ENCODE assay signal across 28 cellular contexts in the genomic region with DNA sequence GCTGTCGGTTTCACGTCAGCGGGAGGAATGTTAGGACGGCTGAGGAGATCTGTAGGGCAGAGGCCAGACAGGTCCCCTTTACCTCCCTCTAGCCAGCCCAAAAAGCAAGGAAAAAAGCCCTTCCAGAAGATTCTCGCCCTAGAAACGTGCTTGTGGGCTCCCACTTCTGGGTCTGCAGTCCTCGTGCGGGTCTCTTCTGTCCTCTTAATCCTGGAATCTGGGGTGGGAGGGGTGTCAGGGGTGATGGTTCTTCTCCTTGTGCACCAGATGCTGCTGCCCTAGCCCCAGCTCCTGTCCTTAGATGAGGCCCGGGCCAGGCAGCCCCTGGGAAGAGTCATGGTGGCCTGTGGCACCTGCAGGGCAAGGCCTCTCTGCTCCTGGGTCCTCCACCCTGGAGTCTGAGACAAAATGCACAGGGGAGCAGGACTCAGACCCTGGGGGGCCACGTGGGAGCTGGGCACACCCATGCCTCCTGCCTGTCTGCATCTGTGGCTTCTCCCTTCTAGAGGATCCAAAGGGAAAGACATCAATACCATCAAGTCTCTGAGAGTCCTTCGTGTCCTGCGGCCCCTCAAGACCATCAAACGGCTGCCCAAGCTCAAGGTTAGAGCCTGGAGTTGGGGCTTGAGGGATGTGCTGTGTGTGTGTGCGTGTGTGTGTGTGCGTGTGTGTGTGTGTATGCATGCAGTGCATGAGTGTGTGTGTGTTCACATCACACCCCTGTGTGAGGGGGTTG.
DNase-seq lines count a peak whose midpoint lies in the region; ATAC-seq, FAIRE-seq and TF ChIP-seq lines count a peak whose summit lies in the region.
"Had no signal": no experiment of that assay in that cellular context is flagged by ENCODE, and none has a peak within 500 bp of the region (broad histone marks: within the 10 kb centered on the region; RNA-seq: fewer than 3 reads in every experiment).

No MANE protein-coding gene starts in this region.

- H3K36me3 Mint-ChIP-seq in CD14-positive monocyte: no peaks in the 10 kb centered on the region
- peaks cover 9% of the 10 kb centered on the region for H3K36me3 Mint-ChIP-seq in glutamatergic neuron (ENCODE audit: unreplicated experiment)
- H3K36me3 Mint-ChIP-seq: activated naive CD4-positive, alpha-beta T cell treated with anti-CD3 and anti-CD28 coated beads, Interleukin-2, amount 50 U/mL, for 24 hours; memory B cell; stimulated activated memory B cell treated with anti-CD40 and anti-IgM and Interleukin-4, amounts not matched to agents 10 μg/mL and 1 μg/mL and 100 μg/mL, for 72 hours had no signal

- CTCF ChIA-PET in HEK293 (lab: Yijun Ruan, JAX): interaction anchor here (0.7 to 1.0 kb wide), 2 partner anchors 10 to 15 kb away, joined by 3 to 5 read pairs; no protein-coding TSS in a partner anchor

- no peak for ATAC-seq in HG03342 (IDR thresholded peaks at IDR 0.05; ENCODE audit: unreplicated experiment)
- ATAC-seq in HG03175 (IDR thresholded peaks at IDR 0.05; ENCODE audit: unreplicated experiment): no peak
- ATAC-seq: activated CD8-positive, alpha-beta T cell treated with anti-CD3 and anti-CD28 coated beads, Interleukin-2, amount 10 ng/mL, durations not matched to agents 7 days and 5 days; activated T-cell treated with anti-CD3 and anti-CD28 coated beads, Interleukin-2, amount 50 U/mL, for 72 hours; stimulated activated memory B cell treated with anti-CD40 and anti-IgM and Interleukin-4, amounts not matched to agents 10 μg/mL and 1 μg/mL and 100 μg/mL, for 72 hours had no signal

- H3K27ac Mint-ChIP-seq in CD14-positive monocyte: no peak overlapping the region
- H3K27ac Mint-ChIP-seq in glutamatergic neuron (ENCODE audit: unreplicated experiment): no peak overlapping the region
- H3K27ac Mint-ChIP-seq: activated CD8-positive, alpha-beta T cell treated with anti-CD3 and anti-CD28 coated beads, Interleukin-2, amount 10 ng/mL, durations not matched to agents 7 days and 5 days; activated naive CD4-positive, alpha-beta T cell treated with anti-CD3 and anti-CD28 coated beads, Interleukin-2, amount 50 U/mL, for 24 hours; activated T-cell treated with anti-CD3 and anti-CD28 coated beads, Interleukin-2, amount 50 U/mL, for 72 hours; dendritic cell treated with granulocyte-macrophage colony-stimulating factor and Interleukin-4, amounts not matched to agents 40 ng/mL and 50 ng/mL, for 4 days; memory B cell; stimulated activated memory B cell treated with anti-CD40 and anti-IgM and Interleukin-4, amounts not matched to agents 10 μg/mL and 1 μg/mL and 100 μg/mL, for 72 hours had no signal

- no peak for TF ChIP-seq POLR2A in esophagus muscularis mucosa (IDR thresholded peaks at IDR 0.05; ENCODE audit: low read depth)
- TF ChIP-seq POLR2A in GM12892 (IDR thresholded peaks at IDR 0.05; ENCODE audit: low read depth, low read length): no peak

- DNase-seq in CD14-positive monocyte (ENCODE audit: low spot score) (peak; percentile 43), esophagus muscularis mucosa (ENCODE audit: extremely low spot score) (peak; percentile 88), posterior vena cava (ENCODE audit: low spot score) (peak; percentile 50), GM12892 (ENCODE audit: insufficient read length) (no peak), glutamatergic neuron (no peak)
- DNase-seq: activated CD4-positive, CD25-positive, alpha-beta regulatory T cell; activated CD8-positive, alpha-beta T cell treated with anti-CD3 and anti-CD28 coated beads, Interleukin-2, amount 10 ng/mL, durations not matched to agents 7 days and 5 days; activated T-cell treated with anti-CD3 and anti-CD28 coated beads, Interleukin-2, amount 50 U/mL, for 72 hours; C1 segment of cervical spinal cord; Calu3; kidney glomerular epithelial cell; NCI-H1417; NCI-H2107; NCI-H446; OCI-M1; retina; SHP77; stimulated activated CD4-positive, alpha-beta T cell treated with anti-CD3 and anti-CD28 coated beads, Interleukin-2, amount 100 ng/mL, for 48 hours had no signal

- intact Hi-C loops in CD14-positive monocyte (cut with micrococcal nuclease): no loop called here
- intact Hi-C loops in esophagus muscularis mucosa (cut with DNase I): no loop called here
- intact Hi-C loops in posterior vena cava (cut with DNase I): no loop called here

- H3K4me3 ChIP-seq in HEK293 (ENCODE audit: low read depth, low read length): no peak overlapping the region
- no peak overlapping the region for H3K4me3 ChIP-seq in esophagus muscularis mucosa
- H3K4me3 ChIP-seq: smooth muscle cell, suprapubic skin had no signal

- POLR2A ChIA-PET in HEK293 (lab: Yijun Ruan, JAX): no interaction called here

- H3K27ac ChIP-seq in HEK293 (ENCODE audit: extremely low read depth, low read depth, low read length) (no peak overlapping the region), esophagus muscularis mucosa (replicated peaks in 1 of 4) (no peak overlapping the region)
- H3K27ac ChIP-seq: suprapubic skin had no signal

- H3K4me1 ChIP-seq in HEK293 (ENCODE audit: control insufficient read depth, insufficient read depth, low read length) (no peaks in the 10 kb centered on the region), esophagus muscularis mucosa (no peaks in the 10 kb centered on the region)
- H3K4me1 ChIP-seq: suprapubic skin had no signal

- H3K9me3 ChIP-seq in HEK293 (ENCODE audit: control insufficient read depth, insufficient read depth, low read depth, low read length) (no peaks in the 10 kb centered on the region), esophagus muscularis mucosa (no peaks in the 10 kb centered on the region)
- H3K9me3 ChIP-seq: suprapubic skin had no signal

- 82% methylated on average over 13 of the region's 15 CpGs for WGBS in esophagus muscularis mucosa

- peaks cover 0 to 54% (median 0%) of the 10 kb centered on the region in 4 donors for H3K27me3 ChIP-seq in esophagus muscularis mucosa

- peaks cover 12 to 29% (median 13%) of the 10 kb centered on the region in 3 donors for H3K27me3 Mint-ChIP-seq in CD14-positive monocyte (ENCODE audit: low read depth in 3 of 3)
- H3K27me3 Mint-ChIP-seq in glutamatergic neuron (ENCODE audit: unreplicated experiment): peaks cover 8% of the 10 kb centered on the region

- H3K4me3 Mint-ChIP-seq in CD14-positive monocyte (peak overlapping the region in 1 of 2 donors; percentile 51), glutamatergic neuron (ENCODE audit: unreplicated experiment) (no peak overlapping the region)
- H3K4me3 Mint-ChIP-seq: activated CD8-positive, alpha-beta T cell treated with anti-CD3 and anti-CD28 coated beads, Interleukin-2, amount 10 ng/mL, durations not matched to agents 7 days and 5 days; activated naive CD4-positive, alpha-beta T cell treated with anti-CD3 and anti-CD28 coated beads, Interleukin-2, amount 50 U/mL, for 24 hours; activated T-cell treated with anti-CD3 and anti-CD28 coated beads, Interleukin-2, amount 50 U/mL, for 72 hours; dendritic cell treated with granulocyte-macrophage colony-stimulating factor and Interleukin-4, amounts not matched to agents 40 ng/mL and 50 ng/mL, for 4 days; memory B cell; stimulated activated memory B cell treated with anti-CD40 and anti-IgM and Interleukin-4, amounts not matched to agents 10 μg/mL and 1 μg/mL and 100 μg/mL, for 72 hours had no signal

- H3K9me3 Mint-ChIP-seq in CD14-positive monocyte: no peaks in the 10 kb centered on the region
- H3K9me3 Mint-ChIP-seq in glutamatergic neuron (ENCODE audit: unreplicated experiment): peaks cover 5% of the 10 kb centered on the region
- H3K9me3 Mint-ChIP-seq: activated naive CD4-positive, alpha-beta T cell treated with anti-CD3 and anti-CD28 coated beads, Interleukin-2, amount 50 U/mL, for 24 hours; activated T-cell treated with anti-CD3 and anti-CD28 coated beads, Interleukin-2, amount 50 U/mL, for 72 hours; dendritic cell treated with granulocyte-macrophage colony-stimulating factor and Interleukin-4, amounts not matched to agents 40 ng/mL and 50 ng/mL, for 4 days; stimulated activated memory B cell treated with anti-CD40 and anti-IgM and Interleukin-4, amounts not matched to agents 10 μg/mL and 1 μg/mL and 100 μg/mL, for 72 hours had no signal

- H3K4me1 Mint-ChIP-seq in CD14-positive monocyte (no peaks in the 10 kb centered on the region), glutamatergic neuron (ENCODE audit: low read depth, unreplicated experiment) (peaks cover 5% of the 10 kb centered on the region)
- H3K4me1 Mint-ChIP-seq: activated naive CD4-positive, alpha-beta T cell treated with anti-CD3 and anti-CD28 coated beads, Interleukin-2, amount 50 U/mL, for 24 hours; stimulated activated memory B cell treated with anti-CD40 and anti-IgM and Interleukin-4, amounts not matched to agents 10 μg/mL and 1 μg/mL and 100 μg/mL, for 72 hours had no signal

- H3K36me3 ChIP-seq in HEK293 (ENCODE audit: control insufficient read depth in 2 of 2, insufficient read depth in 1 of 2, low read length in 2 of 2): no peaks in the 10 kb centered on the region
- no peaks in the 10 kb centered on the region for H3K36me3 ChIP-seq in esophagus muscularis mucosa
- H3K36me3 ChIP-seq: suprapubic skin had no signal

- no peak for TF ChIP-seq EP300 in esophagus muscularis mucosa (IDR thresholded peaks at IDR 0.05)

- TF ChIP-seq CTCF in CD14-positive monocyte (IDR thresholded peaks at IDR 0.05): no peak
- TF ChIP-seq CTCF in HEK293 (tag by site-specific recombination; IDR thresholded peaks at IDR 0.05): no peak
- no peak for TF ChIP-seq CTCF in esophagus muscularis mucosa (IDR thresholded peaks at IDR 0.05)
- TF ChIP-seq CTCF in glutamatergic neuron (IDR thresholded peaks at IDR 0.05; ENCODE audit: partially characterized antibody, unreplicated experiment): no peak

- no peak for FAIRE-seq in GM12892 (lab: Jason Lieb, UNC)
- FAIRE-seq: endometrium had no signal

TF ChIP-seq in HEK293, 187 proteins besides CTCF, POLR2A, EP300 and RAD21 (continues in another document):
- no peak for TF ChIP-seq ZIC2 (tag by site-specific recombination; IDR thresholded peaks at IDR 0.05)
- no peak for TF ChIP-seq RBAK (tag by site-specific recombination; IDR thresholded peaks at IDR 0.05)
- no peak for TF ChIP-seq ZNF654 (tag by site-specific recombination; IDR thresholded peaks at IDR 0.05; ENCODE audit: low read depth)
- peak; percentile 90 for TF ChIP-seq GLIS1 (tag by site-specific recombination; IDR thresholded peaks at IDR 0.05)
- TF ChIP-seq ZNF324 (tag by site-specific recombination; IDR thresholded peaks at IDR 0.05): no peak
- TF ChIP-seq, protein P1, sequence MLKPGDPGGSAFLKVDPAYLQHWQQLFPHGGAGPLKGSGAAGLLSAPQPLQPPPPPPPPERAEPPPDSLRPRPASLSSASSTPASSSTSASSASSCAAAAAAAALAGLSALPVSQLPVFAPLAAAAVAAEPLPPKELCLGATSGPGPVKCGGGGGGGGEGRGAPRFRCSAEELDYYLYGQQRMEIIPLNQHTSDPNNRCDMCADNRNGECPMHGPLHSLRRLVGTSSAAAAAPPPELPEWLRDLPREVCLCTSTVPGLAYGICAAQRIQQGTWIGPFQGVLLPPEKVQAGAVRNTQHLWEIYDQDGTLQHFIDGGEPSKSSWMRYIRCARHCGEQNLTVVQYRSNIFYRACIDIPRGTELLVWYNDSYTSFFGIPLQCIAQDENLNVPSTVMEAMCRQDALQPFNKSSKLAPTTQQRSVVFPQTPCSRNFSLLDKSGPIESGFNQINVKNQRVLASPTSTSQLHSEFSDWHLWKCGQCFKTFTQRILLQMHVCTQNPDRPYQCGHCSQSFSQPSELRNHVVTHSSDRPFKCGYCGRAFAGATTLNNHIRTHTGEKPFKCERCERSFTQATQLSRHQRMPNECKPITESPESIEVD (tag by site-specific recombination; IDR thresholded peaks at IDR 0.05): no peak

Comparison
In these comparisons a context has a peak if more than half of its experiments do, and no peak if none do; other contexts are left out.
1. DNase-seq: peak in CD14-positive monocyte (single experiment), esophagus muscularis mucosa (single experiment) and posterior vena cava (single experiment); none in GM12892 (single experiment) and glutamatergic neuron (single experiment).